In genomic region chr14:61552196-61552595, GRCh38 we compare ENCODE assay signal across 8 cellular contexts.
DNase-seq lines count a peak whose midpoint lies in the region; ATAC-seq and TF ChIP-seq lines count a peak whose summit lies in the region.

No MANE protein-coding gene starts in this region.

- H3K9me3 ChIP-seq in T-helper 17 cell (ENCODE audit: control insufficient read depth, low read length, poor library complexity, severe bottlenecking) = no peaks in the 10 kb centered on the region
- no peaks in the 10 kb centered on the region for H3K9me3 ChIP-seq in esophagus squamous epithelium

- intact Hi-C loops in esophagus squamous epithelium (cut with DNase I) = no loop called here

- 73 to 96% methylated on average over 3 to 4 of the region's 4 CpGs for WGBS in esophagus squamous epithelium, 2 donors

- no peak for TF ChIP-seq CTCF in esophagus squamous epithelium (IDR thresholded peaks at IDR 0.05)

- no peaks in the 10 kb centered on the region for H3K27me3 ChIP-seq in esophagus squamous epithelium

- H3K27ac ChIP-seq in esophagus squamous epithelium (peak overlapping the region; percentile 55 to 89 (median 72)), skin epidermis (peak overlapping the region in 16 of 21 experiments; percentile 19 to 90 (median 73))

- peaks cover 35% of the 10 kb centered on the region for H3K4me1 Mint-ChIP-seq in T-helper 17 cell

- H3K4me3 Mint-ChIP-seq in T-helper 17 cell = no peak overlapping the region

- DNase-seq in T-helper 17 cell (no peak), esophagus squamous epithelium (lab: John Stamatoyannopoulos, UW) (no peak), islet precursor cell (no peak), NCI-H2029 treated with DMSO at 0.1 percent for 48 hours (lab: John Stamatoyannopoulos, UW) (no peak), SHP77 (lab: John Stamatoyannopoulos, UW) (no peak)

- H3K36me3 ChIP-seq in esophagus squamous epithelium = peaks cover 0 to 46% (median 0%) of the 10 kb centered on the region in 3 donors

- H3K4me3 ChIP-seq in esophagus squamous epithelium (no peak overlapping the region), skin epidermis (no peak overlapping the region)

- H3K36me3 Mint-ChIP-seq in T-helper 17 cell (ENCODE audit: low read depth) = peaks cover 7% of the 10 kb centered on the region

- H3K27ac Mint-ChIP-seq in T-helper 17 cell = peak overlapping the region; percentile 94

- no peaks in the 10 kb centered on the region for H3K27me3 Mint-ChIP-seq in T-helper 17 cell

- peaks cover 15 to 86% (median 66%) of the 10 kb centered on the region in 3 donors for H3K4me1 ChIP-seq in esophagus squamous epithelium

- peak; percentile 4 for ATAC-seq in GM18907 (IDR thresholded peaks at IDR 0.05; ENCODE audit: unreplicated experiment)
- no peak for ATAC-seq in T-helper 17 cell
- no peak for ATAC-seq in GM18517 (IDR thresholded peaks at IDR 0.05; ENCODE audit: unreplicated experiment)

- TF ChIP-seq POLR2A in esophagus squamous epithelium (IDR thresholded peaks at IDR 0.05) = no peak
